In the genomic region with DNA sequence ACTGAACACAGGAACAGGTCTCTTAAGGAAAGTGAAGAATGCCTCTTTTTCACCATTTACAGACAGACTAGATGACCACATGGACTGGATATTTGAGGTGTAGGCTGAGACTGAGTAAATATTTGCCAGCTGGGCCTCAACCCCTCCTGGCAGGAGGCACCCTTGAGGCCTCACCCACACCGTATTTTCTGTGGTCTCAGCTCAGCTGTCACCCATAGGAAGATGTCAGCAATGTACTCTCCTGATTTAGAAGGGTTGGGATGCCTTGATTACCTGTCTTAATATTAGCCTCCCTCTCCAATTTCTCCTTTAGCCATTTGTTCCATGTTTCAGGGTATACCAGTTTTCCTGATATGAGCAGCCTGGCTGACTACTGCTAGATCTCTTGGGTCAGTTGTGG, we compare ENCODE assay signal across 26 cellular contexts. TPM values are rescaled to one million over a fixed set of nuclear protein-coding genes. Genes with fewer than 3 reads are reported as not detected.
A peak's percentile ranks its signal among the peaks of the same experiment; 100 is the strongest.
DNase-seq lines count a peak whose midpoint lies in the region; ATAC-seq and TF ChIP-seq lines count a peak whose summit lies in the region.
"Had no signal": no experiment of that assay in that cellular context is flagged by ENCODE, and none has a peak within 500 bp of the region (broad histone marks: within the 10 kb centered on the region; RNA-seq: fewer than 3 reads in every experiment).

No MANE protein-coding gene starts in this region.

- ATAC-seq in left lung (peak; percentile 24), HG03378 (IDR thresholded peaks at IDR 0.05; ENCODE audit: unreplicated experiment) (no peak), GM21529 (IDR thresholded peaks at IDR 0.05; ENCODE audit: unreplicated experiment) (no peak)
- ATAC-seq: GM12878, HCT116, Right ventricle myocardium inferior, T-cell had no signal

- peaks cover 0 to 6% of the 10 kb centered on the region in 2 donors for H3K27me3 ChIP-seq in left lung
- H3K27me3 ChIP-seq: BLaER1 had no signal

- H3K36me3 ChIP-seq in left lung, result no peaks in the 10 kb centered on the region
- H3K36me3 ChIP-seq: BLaER1 had no signal

- H3K4me3 ChIP-seq in left lung, result no peak overlapping the region
- H3K4me3 ChIP-seq: BLaER1, GM12878 had no signal

- no peak for TF ChIP-seq CTCF in left lung (IDR thresholded peaks at IDR 0.05)

- H3K4me1 ChIP-seq in left lung, result no peaks in the 10 kb centered on the region

- no peak overlapping the region for H3K27ac ChIP-seq in left lung
- H3K27ac ChIP-seq: BLaER1 had no signal

- no peaks in the 10 kb centered on the region for H3K9me3 ChIP-seq in left lung

- intact Hi-C loops in left lung (cut with DNase I), result no loop called here

- peak; percentile 45 for DNase-seq in NCI-H510A treated with DMSO at 0.1 percent for 48 hours (lab: John Stamatoyannopoulos, UW)
- DNase-seq in NCI-H510A (lab: John Stamatoyannopoulos, UW), result no peak
- DNase-seq in NCI-H146 (lab: John Stamatoyannopoulos, UW), result peak; percentile 74
- peak; percentile 26 for DNase-seq in NCI-H748 treated with DMSO at 0.1 percent for 48 hours (lab: John Stamatoyannopoulos, UW)
- no peak for DNase-seq in left lung
- DNase-seq in RKO (ENCODE audit: low spot score), result no peak
- DNase-seq: CD4-positive, alpha-beta T cell; COR-L47; DMS79; EL; GDM1; NCI-H1048; NCI-H1436; NCI-H1930; NCI-H226; NCI-H526; T-cell had no signal

RNA-seq across cellular contexts. Expression of gene ADCYAP1, which starts 20.3 kb away (rescaled TPM):
- under 1 TPM in 1 of 2 donors, not detected in 1; 0.08 TPM for total RNA-seq in left lung
- total RNA-seq: A172; CD4-positive, alpha-beta T cell; GM12878; Right ventricle myocardium inferior; SK-MEL-5; T-cell; T-helper 2 cell treated with Interferon-gamma antibody and Interleukin-4, amounts not matched to agents 100 ng/mL and 5 ng/mL, for 36 hours had no signal

Comparison
In these comparisons a context has a peak if more than half of its experiments do, and no peak if none do; other contexts are left out.
1. DNase-seq: peak in NCI-H510A treated with DMSO at 0.1 percent for 48 hours (single experiment), NCI-H146 (single experiment) and NCI-H748 treated with DMSO at 0.1 percent for 48 hours (single experiment); none in NCI-H510A (single experiment), left lung (0 of 2) and RKO (single experiment).